In the genomic region with DNA sequence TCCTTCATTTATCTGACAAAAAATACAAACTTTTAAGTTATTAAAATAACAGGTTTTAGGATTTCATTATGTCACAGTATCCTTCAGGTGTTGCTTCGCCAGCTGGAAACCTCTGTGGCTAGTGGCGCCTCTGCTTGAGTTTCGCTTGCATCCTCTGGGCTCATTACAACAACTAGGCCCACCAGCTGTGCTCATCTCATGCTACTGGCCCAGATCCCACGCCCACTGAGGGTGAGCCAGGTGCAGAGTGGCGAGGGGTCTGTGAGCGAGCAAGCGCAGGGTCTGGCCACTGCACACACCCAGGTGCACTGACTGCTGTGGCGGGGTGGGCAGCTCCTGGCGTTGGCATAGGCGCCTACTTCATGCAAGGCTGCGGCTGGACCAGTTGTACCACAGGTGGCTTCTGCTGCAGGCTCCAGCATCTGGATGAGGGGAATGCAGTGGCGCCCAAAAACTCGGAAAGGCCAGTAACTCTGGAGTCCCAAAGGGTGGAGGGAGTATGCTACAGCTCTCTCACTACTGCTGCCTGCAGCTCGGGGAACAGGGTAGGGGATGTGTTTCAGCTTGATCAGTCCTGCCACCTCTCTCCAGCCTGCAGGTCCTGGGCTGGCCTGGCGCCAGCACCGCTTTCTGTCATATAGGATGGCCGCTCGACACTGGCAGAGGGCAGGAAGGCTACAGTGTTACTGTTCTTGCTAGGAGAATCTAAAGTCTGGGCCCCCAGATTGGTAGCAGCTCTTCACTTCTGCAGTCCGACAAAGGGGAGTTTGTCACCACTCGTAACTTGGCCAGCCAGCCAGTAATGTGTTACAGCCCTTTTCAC, we compare ENCODE assay signal across 21 cellular contexts.
"Had no signal": no experiment of that assay in that cellular context is flagged by ENCODE, and none has a peak within 500 bp of the region (broad histone marks: within the 10 kb centered on the region; RNA-seq: fewer than 3 reads in every experiment).

No MANE protein-coding gene starts in this region.

- H3K4me1 Mint-ChIP-seq: activated naive CD4-positive, alpha-beta T cell treated with anti-CD3 and anti-CD28 coated beads, Interleukin-2, amount 50 U/mL, for 24 hours had no signal

- H3K4me1 ChIP-seq: ascending aorta, body of pancreas had no signal

- H3K27ac ChIP-seq: ascending aorta, body of pancreas, PC-9, VCaP had no signal

- H3K27me3 Mint-ChIP-seq: activated CD8-positive, alpha-beta T cell treated with anti-CD3 and anti-CD28 coated beads for 36 hours; activated naive CD4-positive, alpha-beta T cell treated with anti-CD3 and anti-CD28 coated beads, Interleukin-2, amount 50 U/mL, for 24 hours had no signal

- H3K27ac Mint-ChIP-seq: activated CD8-positive, alpha-beta T cell treated with anti-CD3 and anti-CD28 coated beads for 36 hours; activated naive CD4-positive, alpha-beta T cell treated with anti-CD3 and anti-CD28 coated beads, Interleukin-2, amount 50 U/mL, for 24 hours; activated T-cell treated with anti-CD3 and anti-CD28 coated beads, Interleukin-2, amount 50 U/mL, for 72 hours had no signal

- DNase-seq: activated CD4-positive, alpha-beta T cell treated with anti-CD3 and anti-CD28 coated beads for 4 hours; activated CD8-positive, alpha-beta memory T cell treated with anti-CD3 and anti-CD28 coated beads, Interleukin-2, amount 50 U/mL, for 4 hours; activated CD8-positive, alpha-beta T cell treated with anti-CD3 and anti-CD28 coated beads for 36 hours; activated naive CD4-positive, alpha-beta T cell; activated T-cell treated with anti-CD3 and anti-CD28 coated beads, Interleukin-2, amount 50 U/mL, for 72 hours; body of pancreas; central memory CD4-positive, alpha-beta T cell; Kasumi-1; KBM-7; NCI-H1105 treated with DMSO at 0.1 percent for 48 hours; NCI-H1436 treated with DMSO at 0.1 percent for 48 hours; NCI-H187; NCI-H2081; NCI-H446; NCI-H524; PC-9; SHP77 treated with DMSO at 0.1 percent for 48 hours had no signal

- FAIRE-seq: bronchial epithelial cell had no signal

- ATAC-seq: activated CD8-positive, alpha-beta T cell treated with anti-CD3 and anti-CD28 coated beads for 36 hours; activated T-cell treated with anti-CD3 and anti-CD28 coated beads, Interleukin-2, amount 50 U/mL, for 72 hours; body of pancreas had no signal

- H3K4me3 Mint-ChIP-seq: activated CD8-positive, alpha-beta T cell treated with anti-CD3 and anti-CD28 coated beads for 36 hours; activated naive CD4-positive, alpha-beta T cell treated with anti-CD3 and anti-CD28 coated beads, Interleukin-2, amount 50 U/mL, for 24 hours; activated T-cell treated with anti-CD3 and anti-CD28 coated beads, Interleukin-2, amount 50 U/mL, for 72 hours had no signal

- H3K9me3 ChIP-seq: ascending aorta, body of pancreas had no signal

- H2AFZ ChIP-seq: PC-9 had no signal

- H3K36me3 Mint-ChIP-seq: activated naive CD4-positive, alpha-beta T cell treated with anti-CD3 and anti-CD28 coated beads, Interleukin-2, amount 50 U/mL, for 24 hours had no signal

- H3K9me3 Mint-ChIP-seq: activated naive CD4-positive, alpha-beta T cell treated with anti-CD3 and anti-CD28 coated beads, Interleukin-2, amount 50 U/mL, for 24 hours had no signal

- H3K36me3 ChIP-seq: ascending aorta had no signal

- H3K4me2 ChIP-seq: PC-9 had no signal

- H3K27me3 ChIP-seq: ascending aorta, body of pancreas had no signal

- H3K4me3 ChIP-seq: ascending aorta, body of pancreas, PC-9 had no signal
